Comparison of ENCODE assay signal across 10 cellular contexts in genomic region chrX:10010686-10011085, GRCh38. TPM values are rescaled to one million over a fixed set of nuclear protein-coding genes. Genes with fewer than 3 reads are reported as not detected.
DNase-seq lines count a peak whose midpoint lies in the region.
"Had no signal": no experiment of that assay in that cellular context is flagged by ENCODE, and none has a peak within 500 bp of the region (broad histone marks: within the 10 kb centered on the region; RNA-seq: fewer than 3 reads in every experiment).

No MANE protein-coding gene starts in this region.

- no peaks in the 10 kb centered on the region for H3K9me3 ChIP-seq in iPS-20b (ENCODE audit: insufficient read depth, low read depth, low read length)

- H3K9me3 Mint-ChIP-seq in activated CD4-positive, alpha-beta memory T cell treated with anti-CD3 and anti-CD28 coated beads, Interleukin-2, amount 10 ng/mL, durations not matched to agents 7 days and 5 days = no peaks in the 10 kb centered on the region

- POLR2A ChIA-PET in activated CD4-positive, alpha-beta memory T cell treated with anti-CD3 and anti-CD28 coated beads, Interleukin-2, amount 10 ng/mL, durations not matched to agents 7 days and 5 days (lab: Charles Lee) = interaction anchor here (2.6 kb wide), 1 partner anchor 101 kb away, joined by 17 read pairs; no protein-coding TSS in a partner anchor

- peak; percentile 7 for DNase-seq in AG08395 (ENCODE audit: low spot score)
- peak; percentile 68 for DNase-seq in H4 (ENCODE audit: low spot score)
- DNase-seq in activated CD4-positive, alpha-beta memory T cell treated with anti-CD3 and anti-CD28 coated beads, Interleukin-2, amount 10 ng/mL, durations not matched to agents 7 days and 5 days = no peak
- no peak for DNase-seq in caudate nucleus (lab: John Stamatoyannopoulos, UW)
- no peak for DNase-seq in KG1 (lab: John Stamatoyannopoulos, UW)
- no peak for DNase-seq in NCI-H2171 (lab: John Stamatoyannopoulos, UW)
- no peak for DNase-seq in NOMO-1 treated with dmso at 0.1 percent for 144 hours (lab: John Stamatoyannopoulos, UW; ENCODE audit: unreplicated experiment)
- DNase-seq: GF-D8, NCI-H2107 had no signal

- no peak overlapping the region for H3K4me3 Mint-ChIP-seq in activated CD4-positive, alpha-beta memory T cell treated with anti-CD3 and anti-CD28 coated beads, Interleukin-2, amount 10 ng/mL, durations not matched to agents 7 days and 5 days

- H3K4me1 ChIP-seq in iPS-20b (ENCODE audit: insufficient read depth, low read length) = peaks cover 29% of the 10 kb centered on the region; the same call in 1 of the 2 replicates

- H3K27ac ChIP-seq in iPS-20b (ENCODE audit: low read length) = peak overlapping the region; percentile 4
- no peak overlapping the region for H3K27ac ChIP-seq in caudate nucleus (ENCODE audit: low read depth, low read length)

- H3K27me3 ChIP-seq in iPS-20b (ENCODE audit: insufficient read depth, low read length) = no peaks in the 10 kb centered on the region

- H3K27ac Mint-ChIP-seq in activated CD4-positive, alpha-beta memory T cell treated with anti-CD3 and anti-CD28 coated beads, Interleukin-2, amount 10 ng/mL, durations not matched to agents 7 days and 5 days = peak overlapping the region; percentile 76

- H3K27me3 Mint-ChIP-seq in activated CD4-positive, alpha-beta memory T cell treated with anti-CD3 and anti-CD28 coated beads, Interleukin-2, amount 10 ng/mL, durations not matched to agents 7 days and 5 days = peaks cover 8% of the 10 kb centered on the region

- peaks cover 4% of the 10 kb centered on the region for H3K36me3 Mint-ChIP-seq in activated CD4-positive, alpha-beta memory T cell treated with anti-CD3 and anti-CD28 coated beads, Interleukin-2, amount 10 ng/mL, durations not matched to agents 7 days and 5 days (ENCODE audit: low read depth)

- peak overlapping the region; percentile 70; the same call in 1 of the 2 replicates for H3K9ac ChIP-seq in iPS-20b (ENCODE audit: low read depth, low read length)

- CTCF ChIA-PET in activated CD4-positive, alpha-beta memory T cell treated with anti-CD3 and anti-CD28 coated beads, Interleukin-2, amount 10 ng/mL, durations not matched to agents 7 days and 5 days (lab: Charles Lee) = no interaction called here

- H3K4me3 ChIP-seq in iPS-20b (ENCODE audit: low read length) = peak overlapping the region; percentile 48

- H3K36me3 ChIP-seq in iPS-20b (ENCODE audit: insufficient read depth, low read depth, low read length) = no peaks in the 10 kb centered on the region

- peaks cover 27% of the 10 kb centered on the region for H3K4me1 Mint-ChIP-seq in activated CD4-positive, alpha-beta memory T cell treated with anti-CD3 and anti-CD28 coated beads, Interleukin-2, amount 10 ng/mL, durations not matched to agents 7 days and 5 days

RNA-seq across cellular contexts. Expression of gene CLDN34, which starts 43.5 kb away (rescaled TPM):
- not detected in 2 replicates for total RNA-seq in H4 (2014; rRNA removed; shearing (Covaris generic))
- total RNA-seq in activated CD4-positive, alpha-beta memory T cell treated with anti-CD3 and anti-CD28 coated beads, Interleukin-2, amount 10 ng/mL, durations not matched to agents 7 days and 5 days = not detected

Comparison
In these comparisons a context has a peak if more than half of its experiments do, and no peak if none do; other contexts are left out.
1. DNase-seq: peak in AG08395 (single experiment) and H4 (single experiment); none in activated CD4-positive, alpha-beta memory T cell treated with anti-CD3 and anti-CD28 coated beads, Interleukin-2, amount 10 ng/mL, durations not matched to agents 7 days and 5 days (single experiment), caudate nucleus (0 of 61), KG1 (single experiment), NCI-H2171 (single experiment) and NOMO-1 treated with dmso at 0.1 percent for 144 hours (single experiment).